In genomic region chr2:60560734-60561649, GRCh38 we compare ENCODE assay signal across 8 cellular contexts. TPM values are rescaled to one million over a fixed set of nuclear protein-coding genes. Genes with fewer than 3 reads are reported as not detected.
DNase-seq lines count a peak whose midpoint lies in the region; ATAC-seq and TF ChIP-seq lines count a peak whose summit lies in the region.

No MANE protein-coding gene starts in this region.

- peaks cover 17% of the 10 kb centered on the region for H3K4me1 Mint-ChIP-seq in CD4-positive, alpha-beta T cell (ENCODE audit: low read depth)

- peak; percentile 58 for ATAC-seq in CD4-positive, alpha-beta T cell (ENCODE audit: poor library complexity)
- ATAC-seq in GM18511 (IDR thresholded peaks at IDR 0.05; ENCODE audit: unreplicated experiment) (peak; percentile 65), HG03354 (IDR thresholded peaks at IDR 0.05; ENCODE audit: poor library complexity, severe bottlenecking, unreplicated experiment) (peak; percentile 70)

- TF ChIP-seq POLR2A in vagina (IDR thresholded peaks at IDR 0.05): no peak

- peak; percentile 58 for TF ChIP-seq CTCF in CD4-positive, alpha-beta T cell (IDR thresholded peaks at IDR 0.05)
- TF ChIP-seq CTCF in left ventricle myocardium inferior (IDR thresholded peaks at IDR 0.05; ENCODE audit: borderline replicate concordance) (peak; percentile 66), tibial artery (IDR thresholded peaks at IDR 0.05) (peak; percentile 14 to 22), vagina (IDR thresholded peaks at IDR 0.05) (no peak)

- no peaks in the 10 kb centered on the region for H3K9me3 ChIP-seq in CD4-positive, alpha-beta T cell (ENCODE audit: control insufficient read depth, low read length)
- no peaks in the 10 kb centered on the region for H3K9me3 ChIP-seq in left ventricle myocardium inferior (replicated peaks)
- no peaks in the 10 kb centered on the region for H3K9me3 ChIP-seq in tibial artery
- no peaks in the 10 kb centered on the region for H3K9me3 ChIP-seq in vagina

- CTCF ChIA-PET in CD4-positive, alpha-beta T cell (lab: Charles Lee): interaction anchor here (1.1 to 1.5 kb wide), 2 partner anchors 10 to 21 kb away, joined by 3 to 6 read pairs; no protein-coding TSS in a partner anchor

- no peak for DNase-seq in CD4-positive, alpha-beta T cell
- DNase-seq in SKM-1 (lab: John Stamatoyannopoulos, UW; ENCODE audit: unreplicated experiment) (peak; percentile 57), left ventricle myocardium inferior (no peak), tibial artery (no peak), vagina (ENCODE audit: extremely low spot score in 2 of 2) (no peak), posterior cingulate gyrus (no peak)

- H3K4me3 Mint-ChIP-seq in CD4-positive, alpha-beta T cell: no peak overlapping the region

- H3K27me3 Mint-ChIP-seq in CD4-positive, alpha-beta T cell: peaks cover 73% of the 10 kb centered on the region

- intact Hi-C loops in CD4-positive, alpha-beta T cell (cut with DNase I, micrococcal nuclease): loop anchor here in 1 of 2 experiments (5.0 kb wide), 1 partner anchor 1259 kb away; no protein-coding TSS in a partner anchor
- intact Hi-C loops in left ventricle myocardium inferior (cut with micrococcal nuclease) (no loop called here), tibial artery (cut with DNase I; ENCODE audit: low total_unique reads) (no loop called here), vagina (cut with DNase I) (no loop called here), posterior cingulate gyrus (cut with DNase I) (no loop called here)

- H3K36me3 ChIP-seq in left ventricle myocardium inferior (no peaks in the 10 kb centered on the region), tibial artery (no peaks in the 10 kb centered on the region), vagina (no peaks in the 10 kb centered on the region)

- no peaks in the 10 kb centered on the region for H3K36me3 Mint-ChIP-seq in CD4-positive, alpha-beta T cell (ENCODE audit: low read depth)

- no peak overlapping the region for H3K27ac Mint-ChIP-seq in CD4-positive, alpha-beta T cell

- H3K4me1 ChIP-seq in left ventricle myocardium inferior (peaks cover 11% of the 10 kb centered on the region), tibial artery (peaks cover 0 to 8% (median 3%) of the 10 kb centered on the region in 4 donors), vagina (peaks cover 8% of the 10 kb centered on the region)

- no peaks in the 10 kb centered on the region for H3K9me3 Mint-ChIP-seq in CD4-positive, alpha-beta T cell

- H3K4me3 ChIP-seq in left ventricle myocardium inferior (no peak overlapping the region), tibial artery (no peak overlapping the region), vagina (no peak overlapping the region)

- POLR2A ChIA-PET in CD4-positive, alpha-beta T cell (lab: Charles Lee): no interaction called here

- peaks cover 58% of the 10 kb centered on the region for H3K27me3 ChIP-seq in CD4-positive, alpha-beta T cell (ENCODE audit: control insufficient read depth, insufficient read depth, low read length)
- peaks cover 96% of the 10 kb centered on the region for H3K27me3 ChIP-seq in left ventricle myocardium inferior (ENCODE audit: low read depth)
- H3K27me3 ChIP-seq in tibial artery: peaks cover 0 to 53% of the 10 kb centered on the region in 2 donors
- H3K27me3 ChIP-seq in vagina: no peaks in the 10 kb centered on the region

- H3K27ac ChIP-seq in CD4-positive, alpha-beta T cell (ENCODE audit: low read depth, low read length): no peak overlapping the region
- no peak overlapping the region for H3K27ac ChIP-seq in left ventricle myocardium inferior (replicated peaks)
- H3K27ac ChIP-seq in tibial artery: no peak overlapping the region
- H3K27ac ChIP-seq in vagina: no peak overlapping the region

RNA-seq across cellular contexts. Expression of gene BCL11A, which starts 7.5 kb away (rescaled TPM):
- total RNA-seq in CD4-positive, alpha-beta T cell: 1 to 10 TPM; 2.3 to 3.3 TPM
- 27.1 TPM for total RNA-seq in left ventricle myocardium inferior
- total RNA-seq in vagina: 48.4 TPM

Comparison
In these comparisons a context has a peak if more than half of its experiments do, and no peak if none do; other contexts are left out.
1. CTCF ChIP-seq: peak in CD4-positive, alpha-beta T cell (single experiment), left ventricle myocardium inferior (single experiment) and tibial artery (2 of 2); none in vagina (0 of 3).
2. Peak in every context shown above with its lines, with median percentiles within 50 percentile points of each other: ATAC-seq.